19 cellular contexts compared by ENCODE assay signal in genomic region chr20:24118781-24119175, GRCh38.
DNase-seq lines count a peak whose midpoint lies in the region; ATAC-seq and TF ChIP-seq lines count a peak whose summit lies in the region.
"Had no signal": no experiment of that assay in that cellular context is flagged by ENCODE, and none has a peak within 500 bp of the region (broad histone marks: within the 10 kb centered on the region; RNA-seq: fewer than 3 reads in every experiment).

No MANE protein-coding gene starts in this region.

- H3K36me3 ChIP-seq in breast epithelium, result no peaks in the 10 kb centered on the region
- H3K36me3 ChIP-seq in PC-9 (ENCODE audit: low read depth), result 0 out of 2 replicates have a peak, but pooled peaks cover 4% of the 10 kb centered on the region
- no peaks in the 10 kb centered on the region for H3K36me3 ChIP-seq in fibroblast of lung (ENCODE audit: control insufficient read depth, insufficient read depth, low read length)
- H3K36me3 ChIP-seq: heart right ventricle, SJSA1 had no signal

- DNase-seq in MCF 10A (ENCODE audit: unreplicated experiment) (peak; percentile 27), breast epithelium (ENCODE audit: low spot score in 2 of 2) (no peak), PC-9 (peak in 1 of 2 experiments; percentile 62), fibroblast of lung (ENCODE audit: low read depth in 2 of 2) (peak in 1 of 2 donors; percentile 20), pulmonary artery endothelial cell (ENCODE audit: low read depth, low spot score) (peak; percentile 76), C1 segment of cervical spinal cord (lab: John Stamatoyannopoulos, UW) (no peak)
- no peak for DNase-seq in stimulated activated naive B cell treated with anti-CD40 and anti-IgM and Interleukin-4, amounts not matched to agents 10 μg/mL and 1 μg/mL and 100 μg/mL, for 72 hours
- DNase-seq in activated naive CD8-positive, alpha-beta T cell treated with anti-CD3 and anti-CD28 coated beads, Interleukin-2, amount 50 U/mL, for 24 hours, result no peak
- DNase-seq: ACHN; activated CD4-positive, alpha-beta T cell treated with anti-CD3 and anti-CD28 coated beads, Interleukin-2, amount 50 U/mL, for 48 hours; activated naive CD8-positive, alpha-beta T cell treated with anti-CD3 and anti-CD28 coated beads for 36 hours; activated T-cell treated with anti-CD3 and anti-CD28 coated beads, Interleukin-2, amount 50 U/mL, for 4 hours; cerebellar nuclear complex; GF-D8; H9; heart right ventricle; NK-92 treated with Interleukin-12 subunit alpha and Interleukin-12 subunit beta, amount 100 ng/mL, for 24 hours; stimulated activated naive CD4-positive, alpha-beta T cell treated with Interleukin-2 at 50 U/mL for 16 hours had no signal

- CTCF ChIA-PET in MCF 10A (lab: Yijun Ruan, JAX), result interaction anchor here (1.1 kb wide), 1 partner anchor 12 kb away, joined by 3 read pairs; no protein-coding TSS in a partner anchor
- CTCF ChIA-PET in PC-9 (lab: Charles Lee), result no interaction called here

- H3K9me3 Mint-ChIP-seq in MCF 10A (ENCODE audit: unreplicated experiment), result peaks cover 32% of the 10 kb centered on the region
- peaks cover 0 to 4% of the 10 kb centered on the region in 2 donors for H3K9me3 Mint-ChIP-seq in stimulated activated naive B cell treated with anti-CD40 and anti-IgM and Interleukin-4, amounts not matched to agents 10 μg/mL and 1 μg/mL and 100 μg/mL, for 72 hours
- H3K9me3 Mint-ChIP-seq in activated naive CD8-positive, alpha-beta T cell treated with anti-CD3 and anti-CD28 coated beads, Interleukin-2, amount 50 U/mL, for 24 hours, result no peaks in the 10 kb centered on the region
- H3K9me3 Mint-ChIP-seq: activated naive CD8-positive, alpha-beta T cell treated with anti-CD3 and anti-CD28 coated beads for 36 hours; activated T-cell treated with anti-CD3 and anti-CD28 coated beads, Interleukin-2, amount 50 U/mL, for 4 hours; H9 had no signal

- H3F3A ChIP-seq in PC-9 (ENCODE audit: insufficient read depth, low read depth), result no peaks in the 10 kb centered on the region

- H3K9me3 ChIP-seq in breast epithelium, result no peaks in the 10 kb centered on the region
- H3K9me3 ChIP-seq in PC-9 (ENCODE audit: insufficient read depth, low read depth), result no peaks in the 10 kb centered on the region
- H3K9me3 ChIP-seq in fibroblast of lung (ENCODE audit: control insufficient read depth, insufficient read depth, low read depth, low read length), result no peaks in the 10 kb centered on the region
- H3K9me3 ChIP-seq: heart right ventricle, SJSA1 had no signal

- H3K79me2 ChIP-seq in PC-9 (ENCODE audit: low read depth) (no peaks in the 10 kb centered on the region), fibroblast of lung (ENCODE audit: control insufficient read depth, insufficient read depth, low read length) (no peaks in the 10 kb centered on the region)

- H3K27ac ChIP-seq in breast epithelium (no peak overlapping the region), PC-9 (no peak overlapping the region), fibroblast of lung (ENCODE audit: insufficient read depth, low read length) (no peak overlapping the region)
- H3K27ac ChIP-seq: heart right ventricle had no signal

- no peak for ATAC-seq in stimulated activated naive B cell treated with anti-CD40 and anti-IgM and Interleukin-4, amounts not matched to agents 10 μg/mL and 1 μg/mL and 100 μg/mL, for 72 hours (replicated peaks)
- no peak for ATAC-seq in activated naive CD8-positive, alpha-beta T cell treated with anti-CD3 and anti-CD28 coated beads, Interleukin-2, amount 50 U/mL, for 24 hours
- ATAC-seq: activated T-cell treated with anti-CD3 and anti-CD28 coated beads, Interleukin-2, amount 50 U/mL, for 4 hours had no signal

- no peak overlapping the region for H3K4me3 Mint-ChIP-seq in MCF 10A (ENCODE audit: unreplicated experiment)
- H3K4me3 Mint-ChIP-seq in stimulated activated naive B cell treated with anti-CD40 and anti-IgM and Interleukin-4, amounts not matched to agents 10 μg/mL and 1 μg/mL and 100 μg/mL, for 72 hours, result no peak overlapping the region
- H3K4me3 Mint-ChIP-seq in activated naive CD8-positive, alpha-beta T cell treated with anti-CD3 and anti-CD28 coated beads, Interleukin-2, amount 50 U/mL, for 24 hours, result no peak overlapping the region
- H3K4me3 Mint-ChIP-seq: activated naive CD8-positive, alpha-beta T cell treated with anti-CD3 and anti-CD28 coated beads for 36 hours; activated T-cell treated with anti-CD3 and anti-CD28 coated beads, Interleukin-2, amount 50 U/mL, for 4 hours; H9 had no signal

- TF ChIP-seq POLR2A in breast epithelium (IDR thresholded peaks at IDR 0.05), result no peak

- H3K27ac Mint-ChIP-seq in MCF 10A (ENCODE audit: low read depth, unreplicated experiment), result no peak overlapping the region
- H3K27ac Mint-ChIP-seq in stimulated activated naive B cell treated with anti-CD40 and anti-IgM and Interleukin-4, amounts not matched to agents 10 μg/mL and 1 μg/mL and 100 μg/mL, for 72 hours, result no peak overlapping the region
- H3K27ac Mint-ChIP-seq in activated naive CD8-positive, alpha-beta T cell treated with anti-CD3 and anti-CD28 coated beads, Interleukin-2, amount 50 U/mL, for 24 hours, result no peak overlapping the region
- H3K27ac Mint-ChIP-seq: activated naive CD8-positive, alpha-beta T cell treated with anti-CD3 and anti-CD28 coated beads for 36 hours; H9 had no signal

- H3K4me3 ChIP-seq in breast epithelium, result no peak overlapping the region
- H3K4me3 ChIP-seq in PC-9, result no peak overlapping the region
- no peak overlapping the region for H3K4me3 ChIP-seq in fibroblast of lung (replicated peaks in 1 of 4; ENCODE audit: control extremely low read depth in 1 of 4, insufficient read depth in 1 of 4, low read depth in 3 of 4, low read length in 4 of 4)
- H3K4me3 ChIP-seq: heart right ventricle, SJSA1 had no signal

- POLR2A ChIA-PET in MCF 10A (lab: Yijun Ruan, JAX), result no interaction called here
- POLR2A ChIA-PET in PC-9 (lab: Charles Lee; ENCODE audit: unreplicated experiment), result no interaction called here

- no peaks in the 10 kb centered on the region for H3K4me1 ChIP-seq in breast epithelium
- H3K4me1 ChIP-seq in PC-9 (replicated peaks; ENCODE audit: insufficient read depth), result peaks cover 17% of the 10 kb centered on the region
- H3K4me1 ChIP-seq in fibroblast of lung (ENCODE audit: control insufficient read depth, extremely low read depth, insufficient read depth, low read length), result peaks cover 2% of the 10 kb centered on the region

- no peaks in the 10 kb centered on the region for H3K36me3 Mint-ChIP-seq in MCF 10A (ENCODE audit: insufficient read depth, unreplicated experiment)
- H3K36me3 Mint-ChIP-seq in stimulated activated naive B cell treated with anti-CD40 and anti-IgM and Interleukin-4, amounts not matched to agents 10 μg/mL and 1 μg/mL and 100 μg/mL, for 72 hours, result no peaks in the 10 kb centered on the region
- no peaks in the 10 kb centered on the region for H3K36me3 Mint-ChIP-seq in activated naive CD8-positive, alpha-beta T cell treated with anti-CD3 and anti-CD28 coated beads, Interleukin-2, amount 50 U/mL, for 24 hours (ENCODE audit: low read depth)
- H3K36me3 Mint-ChIP-seq: activated naive CD8-positive, alpha-beta T cell treated with anti-CD3 and anti-CD28 coated beads for 36 hours had no signal

- H3K4me1 Mint-ChIP-seq in MCF 10A (ENCODE audit: insufficient read depth, unreplicated experiment), result no peaks in the 10 kb centered on the region
- peaks cover 2 to 6% of the 10 kb centered on the region in 2 donors for H3K4me1 Mint-ChIP-seq in stimulated activated naive B cell treated with anti-CD40 and anti-IgM and Interleukin-4, amounts not matched to agents 10 μg/mL and 1 μg/mL and 100 μg/mL, for 72 hours
- no peaks in the 10 kb centered on the region for H3K4me1 Mint-ChIP-seq in activated naive CD8-positive, alpha-beta T cell treated with anti-CD3 and anti-CD28 coated beads, Interleukin-2, amount 50 U/mL, for 24 hours
- H3K4me1 Mint-ChIP-seq: activated naive CD8-positive, alpha-beta T cell treated with anti-CD3 and anti-CD28 coated beads for 36 hours had no signal

- no peaks in the 10 kb centered on the region for H3K9me2 ChIP-seq in PC-9 (ENCODE audit: insufficient read depth)

- H3K27me3 ChIP-seq in breast epithelium (peaks cover 0 to 6% of the 10 kb centered on the region in 2 donors), PC-9 (ENCODE audit: insufficient read depth, low read depth) (no peaks in the 10 kb centered on the region), fibroblast of lung (ENCODE audit: control insufficient read depth, insufficient read depth, low read length) (no peaks in the 10 kb centered on the region)
- H3K27me3 ChIP-seq: SJSA1 had no signal

- intact Hi-C loops in MCF 10A (cut with micrococcal nuclease) (no loop called here), breast epithelium (cut with DNase I; ENCODE audit: low total_unique reads) (no loop called here), PC-9 (cut with micrococcal nuclease; ENCODE audit: unreplicated experiment) (no loop called here)

- H2AFZ ChIP-seq in PC-9, result no peak overlapping the region
- no peak overlapping the region for H2AFZ ChIP-seq in fibroblast of lung (ENCODE audit: low read length)

- H3K9ac ChIP-seq in fibroblast of lung (ENCODE audit: insufficient read depth, low read length), result no peak overlapping the region

- no peak for TF ChIP-seq CTCF in MCF 10A (IDR thresholded peaks at IDR 0.05; ENCODE audit: unreplicated experiment)
- TF ChIP-seq CTCF in breast epithelium (IDR thresholded peaks at IDR 0.05), result no peak
- no peak for TF ChIP-seq CTCF in PC-9 (conservative IDR thresholded peaks at IDR 0.05)
- no peak for TF ChIP-seq CTCF in fibroblast of lung (conservative IDR thresholded peaks at IDR 0.05 in 1 of 2, IDR thresholded peaks at IDR 0.05 in 1 of 2; ENCODE audit: low read depth in 1 of 2, low read length in 2 of 2)

- BruUV-seq in MCF 10A (replicated peaks; lab: Mats Ljungman, UMichigan) (no TSS peak), PC-9 (replicated peaks; lab: Mats Ljungman, UMichigan) (no TSS peak)

- no peaks in the 10 kb centered on the region for H3K27me3 Mint-ChIP-seq in MCF 10A (ENCODE audit: insufficient read depth, unreplicated experiment)
- peaks cover 11 to 12% of the 10 kb centered on the region in 2 donors for H3K27me3 Mint-ChIP-seq in stimulated activated naive B cell treated with anti-CD40 and anti-IgM and Interleukin-4, amounts not matched to agents 10 μg/mL and 1 μg/mL and 100 μg/mL, for 72 hours
- peaks cover 6% of the 10 kb centered on the region for H3K27me3 Mint-ChIP-seq in activated naive CD8-positive, alpha-beta T cell treated with anti-CD3 and anti-CD28 coated beads, Interleukin-2, amount 50 U/mL, for 24 hours
- H3K27me3 Mint-ChIP-seq: activated naive CD8-positive, alpha-beta T cell treated with anti-CD3 and anti-CD28 coated beads for 36 hours had no signal

- H4K20me1 ChIP-seq in PC-9 (ENCODE audit: insufficient read depth) (no peaks in the 10 kb centered on the region), fibroblast of lung (ENCODE audit: control insufficient read depth, extremely low read depth, insufficient read depth, low read length) (no peaks in the 10 kb centered on the region)

- H3K4me2 ChIP-seq in PC-9 (peak overlapping the region; percentile 32; the same call in 1 of the 2 replicates), fibroblast of lung (ENCODE audit: extremely low read depth, insufficient read depth, low read length) (peak overlapping the region; percentile 35)

Comparison
In these comparisons a context has a peak if more than half of its experiments do, and no peak if none do; other contexts are left out.
1. DNase-seq: peak in MCF 10A (single experiment) and pulmonary artery endothelial cell (single experiment); none in breast epithelium (0 of 2), C1 segment of cervical spinal cord (0 of 14), stimulated activated naive B cell treated with anti-CD40 and anti-IgM and Interleukin-4, amounts not matched to agents 10 μg/mL and 1 μg/mL and 100 μg/mL, for 72 hours (single experiment) and activated naive CD8-positive, alpha-beta T cell treated with anti-CD3 and anti-CD28 coated beads, Interleukin-2, amount 50 U/mL, for 24 hours (single experiment).